Comparison of ENCODE assay signal across 1 cellular context in genomic region chr10:83917519-83918506, GRCh38.
A peak's percentile ranks its signal among the peaks of the same experiment; 100 is the strongest.
TF ChIP-seq lines count a peak whose summit lies in the region.

No MANE protein-coding gene starts in this region.

TF ChIP-seq in K562, 482 proteins besides CTCF, POLR2A, EP300 and RAD21 (continued from another document):
- peak; percentile 25; the same call in 1 of the 2 replicates for TF ChIP-seq REST (CRISPR knock-in tag; IDR thresholded peaks at IDR 0.05; ENCODE audit: low read depth)
- peak; percentile 61 for TF ChIP-seq MGA (IDR thresholded peaks at IDR 0.05)
- TF ChIP-seq CEBPG (CRISPR knock-in tag; IDR thresholded peaks at IDR 0.05): no peak
- TF ChIP-seq CEBPG (tag; conservative IDR thresholded peaks at IDR 0.05 in 1 of 2, IDR thresholded peaks at IDR 0.05 in 1 of 2): peak in 1 of 2 experiments; percentile 62; a peak in 1 of 4 replicates
- TF ChIP-seq PRDM10 (IDR thresholded peaks at IDR 0.05; ENCODE audit: partially characterized antibody): no peak
- no peak for TF ChIP-seq NR2C2 (CRISPR knock-in tag; IDR thresholded peaks at IDR 0.05)
- peak; percentile 23; the same call in 1 of the 2 replicates for TF ChIP-seq NR2C2 (tag; IDR thresholded peaks at IDR 0.05)
- TF ChIP-seq ZNF589 (CRISPR knock-in tag; IDR thresholded peaks at IDR 0.05; ENCODE audit: low read depth): peak; percentile 61; the same call in 1 of the 2 replicates
- 0 out of 2 replicates have a peak, but pooled peaks have one; percentile 28 for TF ChIP-seq ZNF766 (CRISPR knock-in tag; conservative IDR thresholded peaks at IDR 0.05)
- TF ChIP-seq ZNF449 (CRISPR knock-in tag; IDR thresholded peaks at IDR 0.05): peak; percentile 63; the same call in 1 of the 2 replicates
- TF ChIP-seq E2F6 (IDR thresholded peaks at IDR 0.05; ENCODE audit: borderline replicate concordance in 1 of 2, extremely low read depth in 1 of 2, insufficient read depth in 1 of 2, insufficient read length in 1 of 2, low read depth in 1 of 2, low read length in 1 of 2, poor library complexity in 1 of 2, severe bottlenecking in 1 of 2): peak in 1 of 2 experiments; percentile 61
- TF ChIP-seq EGR1 (conservative IDR thresholded peaks at IDR 0.05): no peak
- no peak for TF ChIP-seq CHD1 (IDR thresholded peaks at IDR 0.05; ENCODE audit: low read length)
- peak; percentile 70 for TF ChIP-seq USF2 (CRISPR knock-in tag; IDR thresholded peaks at IDR 0.05)
- peak; percentile 35; the same call in 1 of the 2 replicates for TF ChIP-seq CXXC5 (CRISPR knock-in tag; IDR thresholded peaks at IDR 0.05)
TF ChIP-seq in K562: peak in this region for 19.
